ENCODE assay signal across 1 cellular context in the genomic region with DNA sequence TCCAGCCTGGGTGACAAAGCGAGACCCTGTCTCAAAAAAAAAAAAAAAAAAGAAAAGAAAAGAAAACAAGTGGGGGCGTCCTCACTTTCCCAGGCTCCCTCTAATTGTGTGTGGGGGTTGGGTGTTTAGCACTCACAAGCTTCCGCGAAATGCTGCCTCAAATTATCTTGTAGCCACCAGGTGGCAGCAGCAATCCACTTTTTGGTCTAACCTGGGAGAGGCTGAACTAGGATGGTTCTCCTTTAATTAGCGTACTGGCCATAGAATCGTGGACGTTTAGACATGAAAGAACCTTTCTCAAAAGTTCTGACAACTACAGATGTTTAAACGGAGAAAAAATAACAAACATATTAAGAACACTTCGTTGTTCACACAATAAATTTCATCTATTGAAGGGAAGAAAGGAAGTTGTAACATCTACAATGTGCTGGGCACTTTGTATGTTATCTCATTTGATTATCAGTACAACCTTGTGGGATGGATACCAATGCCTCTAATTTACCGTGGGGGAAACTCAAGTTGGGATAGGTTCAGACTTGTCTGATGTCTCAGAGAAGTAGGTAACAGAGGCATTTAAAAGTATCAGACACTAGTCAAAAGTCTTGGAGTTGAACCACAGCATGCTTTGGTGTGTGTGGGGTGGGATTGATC.
TF ChIP-seq lines count a peak whose summit lies in the region.

No MANE protein-coding gene starts in this region.

TF ChIP-seq in H1, 55 proteins besides CTCF, POLR2A, EP300 and RAD21:
- TF ChIP-seq SP2 (IDR thresholded peaks at IDR 0.05; ENCODE audit: low read length) (no peak), NANOG (IDR thresholded peaks at IDR 0.05; ENCODE audit: insufficient read depth, low read depth, low read length, poor library complexity, severe bottlenecking) (no peak), HDAC6 (IDR thresholded peaks at IDR 0.05; ENCODE audit: low read depth, low read length) (no peak), YY1 (IDR thresholded peaks at IDR 0.05; ENCODE audit: low read depth, low read length) (no peak), CHD2 (IDR thresholded peaks at IDR 0.05; ENCODE audit: low read length) (no peak), GABPA (IDR thresholded peaks at IDR 0.05; ENCODE audit: borderline replicate concordance, insufficient read depth, low read length) (no peak), BRCA1 (IDR thresholded peaks at IDR 0.05; ENCODE audit: low read depth, low read length) (no peak), MAFK (IDR thresholded peaks at IDR 0.05; ENCODE audit: low read depth, low read length) (no peak), BCL11A (IDR thresholded peaks at IDR 0.05; ENCODE audit: low read depth in 2 of 2, low read length in 2 of 2) (no peak), GTF2F1 (IDR thresholded peaks at IDR 0.05; ENCODE audit: borderline replicate concordance, low read depth, low read length) (no peak), KDM1A (IDR thresholded peaks at IDR 0.05; ENCODE audit: borderline replicate concordance, low read length) (no peak), FOSL1 (IDR thresholded peaks at IDR 0.05; ENCODE audit: insufficient read depth, low read depth, low read length) (no peak), TAF1 (IDR thresholded peaks at IDR 0.05; ENCODE audit: low read depth, low read length) (no peak)
- TF ChIP-seq, protein P1, sequence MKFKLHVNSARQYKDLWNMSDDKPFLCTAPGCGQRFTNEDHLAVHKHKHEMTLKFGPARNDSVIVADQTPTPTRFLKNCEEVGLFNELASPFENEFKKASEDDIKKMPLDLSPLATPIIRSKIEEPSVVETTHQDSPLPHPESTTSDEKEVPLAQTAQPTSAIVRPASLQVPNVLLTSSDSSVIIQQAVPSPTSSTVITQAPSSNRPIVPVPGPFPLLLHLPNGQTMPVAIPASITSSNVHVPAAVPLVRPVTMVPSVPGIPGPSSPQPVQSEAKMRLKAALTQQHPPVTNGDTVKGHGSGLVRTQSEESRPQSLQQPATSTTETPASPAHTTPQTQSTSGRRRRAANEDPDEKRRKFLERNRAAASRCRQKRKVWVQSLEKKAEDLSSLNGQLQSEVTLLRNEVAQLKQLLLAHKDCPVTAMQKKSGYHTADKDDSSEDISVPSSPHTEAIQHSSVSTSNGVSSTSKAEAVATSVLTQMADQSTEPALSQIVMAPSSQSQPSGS (IDR thresholded peaks at IDR 0.05; ENCODE audit: low read length) = no peak
